ENCODE assay signal across 23 cellular contexts in genomic region chr13:31154939-31155338, GRCh38.
"Had no signal": no experiment of that assay in that cellular context is flagged by ENCODE, and none has a peak within 500 bp of the region (broad histone marks: within the 10 kb centered on the region; RNA-seq: fewer than 3 reads in every experiment).

No MANE protein-coding gene starts in this region.

- FAIRE-seq: TTC549 had no signal

- H3K9me3 ChIP-seq: ascending aorta, breast epithelium, prostate gland, sigmoid colon, thoracic aorta, upper lobe of right lung had no signal

- DNase-seq: activated CD4-positive, alpha-beta T cell treated with anti-CD3 and anti-CD28 coated beads for 48 hours; activated CD8-positive, alpha-beta memory T cell treated with anti-CD3 and anti-CD28 coated beads, Interleukin-2, amount 50 U/mL, for 4 hours; activated CD8-positive, alpha-beta T cell treated with anti-CD3 and anti-CD28 coated beads, Interleukin-2, amount 10 ng/mL, durations not matched to agents 7 days and 5 days; activated naive CD4-positive, alpha-beta T cell; activated naive CD8-positive, alpha-beta T cell treated with anti-CD3 and anti-CD28 coated beads, Interleukin-2, amount 50 U/mL, for 24 hours; cerebellar nuclear complex; endodermal cell; kidney glomerular epithelial cell; left ventricle myocardium superior; mesendoderm; nephron progenitor cell; occipital lobe; sigmoid colon; stimulated activated CD4-positive, alpha-beta T cell treated with anti-CD3 and anti-CD28 coated beads, Interleukin-12 subunit alpha, Interleukin-12 subunit beta, amount 100 ng/mL, for 4 hours; stimulated activated CD4-positive, alpha-beta T cell treated with anti-CD3 and anti-CD28 coated beads, Interleukin-2, amount 100 ng/mL, for 24 hours; upper lobe of right lung had no signal

- H3K4me1 ChIP-seq: prostate gland had no signal

- H3K27me3 ChIP-seq: ascending aorta, breast epithelium, sigmoid colon, upper lobe of right lung had no signal

- ATAC-seq: activated CD8-positive, alpha-beta T cell treated with anti-CD3 and anti-CD28 coated beads, Interleukin-2, amount 10 ng/mL, durations not matched to agents 7 days and 5 days; activated naive CD8-positive, alpha-beta T cell treated with anti-CD3 and anti-CD28 coated beads, Interleukin-2, amount 50 U/mL, for 24 hours; left ventricle myocardium superior; SK-N-SH treated with all-trans-retinoic acid at 6 μM for 48 hours; upper lobe of right lung; WTC11 had no signal

- H3K27ac ChIP-seq: ascending aorta, breast epithelium, prostate gland, sigmoid colon, thoracic aorta, upper lobe of right lung had no signal

- H3K4me3 ChIP-seq: ascending aorta, breast epithelium, prostate gland, sigmoid colon, thoracic aorta, upper lobe of right lung had no signal
